Comparison of ENCODE assay signal across 7 cellular contexts in the genomic region with DNA sequence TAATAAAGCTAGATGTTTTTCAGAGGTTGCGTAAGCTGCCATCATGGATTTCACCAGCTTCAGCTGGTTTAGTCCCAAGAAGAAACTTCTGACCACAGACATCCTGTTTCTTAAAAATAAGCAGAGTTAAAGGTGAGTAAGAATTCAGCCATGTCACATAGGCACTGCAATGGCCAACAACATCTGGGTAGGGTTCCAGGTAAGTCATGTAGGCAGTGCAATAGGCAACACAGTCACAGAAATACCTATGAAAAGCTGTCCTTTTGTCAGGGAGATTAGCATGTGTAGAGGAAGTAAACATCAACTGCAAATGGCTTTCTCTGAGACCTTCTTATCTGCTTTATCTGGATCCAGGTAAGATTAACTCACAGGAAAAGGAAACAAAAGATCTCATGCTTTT. TPM values are rescaled to one million over a fixed set of nuclear protein-coding genes. Genes with fewer than 3 reads are reported as not detected.
"Had no signal": no experiment of that assay in that cellular context is flagged by ENCODE, and none has a peak within 500 bp of the region (broad histone marks: within the 10 kb centered on the region; RNA-seq: fewer than 3 reads in every experiment).

No MANE protein-coding gene starts in this region.

RNA-seq across cellular contexts. Expression of a gene that starts 47.9 kb away (rescaled TPM):
- total RNA-seq: activated B cell treated with CpG ODN at 0.5 μM for 24 hours; activated naive CD4-positive, alpha-beta T cell treated with anti-CD3 and anti-CD28 coated beads, Interleukin-2, amount 50 U/mL, for 72 hours; activated T-helper 1 cell treated with anti-CD3 and anti-CD28 coated beads, Interleukin-12 subunit alpha, Interleukin-12 subunit beta, Interleukin-2, Interleukin-4 antibody, amounts not matched to agents 30 ng/mL and 10 ng/mL and 1 ng/mL, durations not matched to agents 14 hours and 24 hours and 36 hours; bronchial epithelial cell; chondrocyte; RPMI7951; SJCRH30 had no signal
